Comparison of ENCODE assay signal across 1 cellular context in the genomic region with DNA sequence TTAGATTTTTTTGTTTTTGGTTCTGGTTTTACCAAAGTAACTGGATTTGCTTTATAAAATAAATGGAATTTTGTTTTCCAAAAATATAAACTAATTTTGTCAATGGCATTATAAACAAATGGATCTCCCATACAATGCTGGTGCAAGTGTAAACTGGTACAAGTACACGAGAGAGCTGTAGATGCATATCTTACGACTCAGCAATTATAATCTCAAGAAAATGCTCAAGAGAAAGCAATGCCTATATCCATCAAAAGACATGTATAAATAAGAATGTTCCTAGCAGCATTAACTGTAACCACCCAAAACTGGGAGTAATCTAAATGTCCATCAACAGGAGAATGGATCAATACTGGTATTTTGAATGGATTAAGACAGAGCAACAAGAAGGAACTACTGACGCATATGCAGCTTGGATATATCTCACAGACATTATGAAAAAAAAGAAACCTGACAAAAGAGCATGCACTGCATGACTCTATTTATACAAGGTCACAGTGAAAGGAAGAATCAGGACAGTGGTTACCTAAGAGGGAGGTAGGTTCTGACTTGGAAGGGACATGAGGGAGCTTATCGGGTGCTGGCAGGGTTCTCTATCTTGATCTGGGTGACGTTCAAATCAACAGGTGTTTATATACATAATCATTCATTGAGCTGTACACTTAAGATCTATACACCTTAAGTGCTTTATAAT.
TF ChIP-seq lines count a peak whose summit lies in the region.

No MANE protein-coding gene starts in this region.

TF ChIP-seq in IMR-90, 13 proteins besides CTCF, POLR2A, EP300 and RAD21:
- no peak for TF ChIP-seq FOS (IDR thresholded peaks at IDR 0.05; ENCODE audit: low read depth, low read length)
- TF ChIP-seq MAFK (IDR thresholded peaks at IDR 0.05; ENCODE audit: low read depth, low read length) = peak; percentile 77
